17 cellular contexts compared by ENCODE assay signal in the genomic region with DNA sequence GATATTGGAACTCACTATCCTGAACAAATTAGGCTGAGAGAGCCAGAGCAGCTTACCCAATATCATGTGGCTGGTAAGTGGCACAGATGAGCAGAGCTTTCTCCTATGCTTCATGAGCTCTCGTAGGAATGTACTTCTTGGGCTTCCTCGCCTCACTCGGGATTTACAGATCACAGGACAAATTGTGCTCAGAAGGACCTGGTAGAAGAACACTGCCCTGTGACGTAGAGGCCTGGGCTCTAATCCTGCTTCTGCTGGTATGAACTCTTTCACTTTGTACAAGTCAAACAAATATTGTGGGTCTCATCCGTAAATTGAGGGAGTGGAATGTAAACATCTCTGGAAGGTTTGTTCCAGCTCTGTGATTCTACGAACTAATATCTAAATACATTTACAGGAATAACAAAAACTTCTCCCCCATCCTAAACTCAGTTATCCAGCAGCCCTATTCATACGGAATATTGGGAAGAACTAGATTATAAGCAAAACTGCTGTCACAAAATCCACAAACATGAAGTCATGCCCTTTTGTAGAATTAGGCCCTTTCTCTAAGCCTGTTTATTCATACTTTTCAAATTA.
"Had no signal": no experiment of that assay in that cellular context is flagged by ENCODE, and none has a peak within 500 bp of the region (broad histone marks: within the 10 kb centered on the region; RNA-seq: fewer than 3 reads in every experiment).

No MANE protein-coding gene starts in this region.

- H3K27ac ChIP-seq: adrenal gland, cardiac muscle cell, parathyroid adenoma, skin epidermis, suprapubic skin, upper lobe of left lung had no signal

- H3K4me1 ChIP-seq: parathyroid adenoma, suprapubic skin had no signal

- H3K36me3 ChIP-seq: adrenal gland, cardiac muscle cell, suprapubic skin, upper lobe of left lung had no signal

- H3K4me3 ChIP-seq: adrenal gland, cardiac muscle cell, skin epidermis, suprapubic skin, upper lobe of left lung had no signal

- DNase-seq: activated CD4-positive, CD25-positive, alpha-beta regulatory T cell treated with anti-CD3 and anti-CD28 coated beads, Interleukin-2, amount 50 U/mL, for 72 hours; activated effector memory CD4-positive, alpha-beta T cell treated with anti-CD3 and anti-CD28 coated beads, Interleukin-2, amount 50 U/mL, for 16 hours; adrenal gland; erythroblast; foreskin fibroblast; glutamatergic neuron; immature natural killer cell; naive thymus-derived CD4-positive, alpha-beta T cell; retina; stimulated activated CD4-positive, alpha-beta T cell treated with anti-CD3 and anti-CD28 coated beads, Interleukin-4, amount 100 ng/mL, for 24 hours; stimulated activated naive CD4-positive, alpha-beta T cell treated with Interleukin-2 at 50 U/mL for 16 hours; upper lobe of left lung had no signal

- H3K9me3 ChIP-seq: adrenal gland, suprapubic skin had no signal

- H3K27me3 ChIP-seq: adrenal gland, cardiac muscle cell, suprapubic skin, upper lobe of left lung had no signal

- ATAC-seq: naive thymus-derived CD4-positive, alpha-beta T cell; SK-N-SH treated with all-trans-retinoic acid at 6 μM for 48 hours had no signal
